Comparison of ENCODE assay signal across 8 cellular contexts in genomic region chr3:3545360-3545759, GRCh38.
"Had no signal": no experiment of that assay in that cellular context is flagged by ENCODE, and none has a peak within 500 bp of the region (broad histone marks: within the 10 kb centered on the region; RNA-seq: fewer than 3 reads in every experiment).

No MANE protein-coding gene starts in this region.

- ATAC-seq: GM12878 had no signal

- DNase-seq: GDM1, GF-D8 had no signal

- H3K4me3 ChIP-seq: GM12878 had no signal

- FAIRE-seq: G401.6, GM12878, GM12891, GM12892, GM18507, GM19239 had no signal
